14 cellular contexts compared by ENCODE assay signal in genomic region chr11:128297805-128298204, GRCh38.
DNase-seq lines count a peak whose midpoint lies in the region; ATAC-seq and TF ChIP-seq lines count a peak whose summit lies in the region.
"Had no signal": no experiment of that assay in that cellular context is flagged by ENCODE, and none has a peak within 500 bp of the region (broad histone marks: within the 10 kb centered on the region; RNA-seq: fewer than 3 reads in every experiment).

No MANE protein-coding gene starts in this region.

- no peak for TF ChIP-seq CTCF in CD4-positive, alpha-beta T cell (IDR thresholded peaks at IDR 0.05)
- no peak for TF ChIP-seq CTCF in DOHH2 (IDR thresholded peaks at IDR 0.05; ENCODE audit: low read depth, low read length, poor library complexity, severe bottlenecking)
- TF ChIP-seq CTCF in natural killer cell (IDR thresholded peaks at IDR 0.05): no peak

- POLR2A ChIA-PET in CD4-positive, alpha-beta T cell (lab: Charles Lee): interaction anchor here (0.9 to 9.2 kb wide), 22 partner anchors 12 to 326 kb away, joined by 3 to 121 read pairs (median 4); no protein-coding TSS in a partner anchor

- no peaks in the 10 kb centered on the region for H3K9me3 ChIP-seq in CD4-positive, alpha-beta T cell (ENCODE audit: control insufficient read depth, low read length)
- no peaks in the 10 kb centered on the region for H3K9me3 ChIP-seq in DOHH2 (ENCODE audit: control insufficient read depth, insufficient read depth, low read length)
- H3K9me3 ChIP-seq: HAP-1, MG63, sigmoid colon had no signal

- H3K4me2 ChIP-seq in DOHH2 (ENCODE audit: low read length): peak overlapping the region; percentile 18
- H3K4me2 ChIP-seq: neural progenitor cell had no signal

- ATAC-seq in CD4-positive, alpha-beta T cell (ENCODE audit: poor library complexity): no peak
- no peak for ATAC-seq in natural killer cell
- ATAC-seq in GM21576 (IDR thresholded peaks at IDR 0.05; ENCODE audit: unreplicated experiment): no peak
- ATAC-seq in GM18907 (IDR thresholded peaks at IDR 0.05; ENCODE audit: unreplicated experiment): no peak
- no peak for ATAC-seq in GM21447 (IDR thresholded peaks at IDR 0.05; ENCODE audit: unreplicated experiment)

- no peaks in the 10 kb centered on the region for H3K36me3 ChIP-seq in DOHH2 (ENCODE audit: control insufficient read depth, low read length)
- H3K36me3 ChIP-seq: HAP-1, MG63, neural progenitor cell, sigmoid colon had no signal

- H3K36me3 Mint-ChIP-seq in CD4-positive, alpha-beta T cell (ENCODE audit: low read depth): peaks cover 20% of the 10 kb centered on the region
- H3K36me3 Mint-ChIP-seq in activated naive CD8-positive, alpha-beta T cell treated with anti-CD3 and anti-CD28 coated beads for 36 hours: peaks cover 56% of the 10 kb centered on the region
- no peaks in the 10 kb centered on the region for H3K36me3 Mint-ChIP-seq in natural killer cell

- no peaks in the 10 kb centered on the region for H4K20me1 ChIP-seq in DOHH2 (ENCODE audit: control insufficient read depth, insufficient read depth, low read depth, low read length)

- no peaks in the 10 kb centered on the region for H3K27me3 ChIP-seq in CD4-positive, alpha-beta T cell (ENCODE audit: control insufficient read depth, insufficient read depth, low read length)
- H3K27me3 ChIP-seq in DOHH2 (ENCODE audit: control insufficient read depth, low read length): no peaks in the 10 kb centered on the region
- H3K27me3 ChIP-seq: MG63, neural progenitor cell, sigmoid colon had no signal

- peak overlapping the region; percentile 100 for H3K27ac Mint-ChIP-seq in CD4-positive, alpha-beta T cell
- H3K27ac Mint-ChIP-seq in activated naive CD8-positive, alpha-beta T cell treated with anti-CD3 and anti-CD28 coated beads for 36 hours: peak overlapping the region; percentile 90
- peak overlapping the region; percentile 96 to 99 for H3K27ac Mint-ChIP-seq in natural killer cell
- H3K27ac Mint-ChIP-seq: neural progenitor cell had no signal

- no peaks in the 10 kb centered on the region for H3K27me3 Mint-ChIP-seq in CD4-positive, alpha-beta T cell
- no peaks in the 10 kb centered on the region for H3K27me3 Mint-ChIP-seq in activated naive CD8-positive, alpha-beta T cell treated with anti-CD3 and anti-CD28 coated beads for 36 hours
- no peaks in the 10 kb centered on the region for H3K27me3 Mint-ChIP-seq in natural killer cell (ENCODE audit: low read depth in 2 of 2)

- peak overlapping the region; percentile 73 for H3K4me3 Mint-ChIP-seq in CD4-positive, alpha-beta T cell
- H3K4me3 Mint-ChIP-seq in activated naive CD8-positive, alpha-beta T cell treated with anti-CD3 and anti-CD28 coated beads for 36 hours: no peak overlapping the region
- no peak overlapping the region for H3K4me3 Mint-ChIP-seq in natural killer cell
- H3K4me3 Mint-ChIP-seq: neural progenitor cell had no signal

- H3F3A ChIP-seq in DOHH2 (ENCODE audit: control insufficient read depth, insufficient read depth): no peaks in the 10 kb centered on the region

- intact Hi-C loops in CD4-positive, alpha-beta T cell (cut with DNase I, micrococcal nuclease): no loop called here
- intact Hi-C loops in natural killer cell (cut with micrococcal nuclease): loop anchor here (10.0 kb wide), 1 partner anchor 537 kb away; no protein-coding TSS in a partner anchor

- no peak overlapping the region for H3K4me3 ChIP-seq in DOHH2 (ENCODE audit: low read length)
- H3K4me3 ChIP-seq: HAP-1, MG63, neural progenitor cell, sigmoid colon had no signal

- CTCF ChIA-PET in CD4-positive, alpha-beta T cell (lab: Charles Lee): interaction anchor here (0.8 to 1.8 kb wide), 6 partner anchors 8 to 334 kb away, joined by 3 to 4 read pairs (median 3); no protein-coding TSS in a partner anchor

- peak overlapping the region; percentile 94 for H3K27ac ChIP-seq in CD4-positive, alpha-beta T cell (ENCODE audit: low read depth, low read length)
- H3K27ac ChIP-seq in DOHH2 (ENCODE audit: low read depth, low read length): no peak overlapping the region
- H3K27ac ChIP-seq: neural progenitor cell had no signal

- H3K4me1 Mint-ChIP-seq in CD4-positive, alpha-beta T cell (ENCODE audit: low read depth): peaks cover 98% of the 10 kb centered on the region
- H3K4me1 Mint-ChIP-seq in activated naive CD8-positive, alpha-beta T cell treated with anti-CD3 and anti-CD28 coated beads for 36 hours: peaks cover 88% of the 10 kb centered on the region
- peaks cover 76 to 86% of the 10 kb centered on the region in 2 donors for H3K4me1 Mint-ChIP-seq in natural killer cell

- H3K9me2 ChIP-seq in DOHH2 (replicated peaks; ENCODE audit: control insufficient read depth, low read length): no peaks in the 10 kb centered on the region

- no peaks in the 10 kb centered on the region for H3K79me2 ChIP-seq in DOHH2 (ENCODE audit: control insufficient read depth, low read length)

- peaks cover 2% of the 10 kb centered on the region for H3K9me3 Mint-ChIP-seq in CD4-positive, alpha-beta T cell
- peaks cover 20% of the 10 kb centered on the region for H3K9me3 Mint-ChIP-seq in activated naive CD8-positive, alpha-beta T cell treated with anti-CD3 and anti-CD28 coated beads for 36 hours
- H3K9me3 Mint-ChIP-seq in natural killer cell: no peaks in the 10 kb centered on the region
- H3K9me3 Mint-ChIP-seq: neural progenitor cell had no signal

- no peak for DNase-seq in CD4-positive, alpha-beta T cell
- no peak for DNase-seq in activated naive CD8-positive, alpha-beta T cell treated with anti-CD3 and anti-CD28 coated beads for 36 hours
- DNase-seq in natural killer cell: no peak
- DNase-seq: activated CD8-positive, alpha-beta memory T cell treated with anti-CD3 and anti-CD28 coated beads, Interleukin-2, amount 50 U/mL, for 48 hours; left colon; MG63; sigmoid colon; substantia nigra had no signal

- H3K4me1 ChIP-seq in DOHH2 (ENCODE audit: control insufficient read depth, low read length): peaks cover 23% of the 10 kb centered on the region
- H3K4me1 ChIP-seq: HAP-1, neural progenitor cell had no signal
